14 cellular contexts compared by ENCODE assay signal in the genomic region with DNA sequence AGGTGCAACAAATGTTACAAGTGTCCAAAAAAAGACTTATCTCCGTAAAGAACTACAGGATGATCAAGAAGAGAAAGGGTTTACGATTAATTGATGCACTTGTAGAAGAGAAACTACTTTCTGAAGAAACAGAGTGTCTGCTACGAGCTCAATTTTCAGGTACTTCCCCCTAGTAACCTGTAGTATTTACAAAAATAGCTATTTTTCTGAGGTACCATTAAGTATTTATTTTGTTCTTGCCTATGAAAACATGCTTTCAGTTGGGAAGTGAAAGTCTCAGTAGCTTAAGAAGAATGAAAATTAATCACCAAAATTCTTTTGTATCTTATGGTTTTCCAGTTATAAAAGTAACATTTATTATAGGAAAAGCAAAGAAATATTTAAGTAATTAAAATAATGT.
DNase-seq lines count a peak whose midpoint lies in the region; ATAC-seq lines count a peak whose summit lies in the region.
"Had no signal": no experiment of that assay in that cellular context is flagged by ENCODE, and none has a peak within 500 bp of the region (broad histone marks: within the 10 kb centered on the region; RNA-seq: fewer than 3 reads in every experiment).

No MANE protein-coding gene starts in this region.

- H3K27me3 Mint-ChIP-seq in activated naive CD8-positive, alpha-beta T cell treated with anti-CD3 and anti-CD28 coated beads, Interleukin-2, amount 50 U/mL, for 24 hours = no peaks in the 10 kb centered on the region
- H3K27me3 Mint-ChIP-seq: activated CD4-positive, alpha-beta memory T cell treated with anti-CD3 and anti-CD28 coated beads for 36 hours; naive B cell; progenitor cell of endocrine pancreas; stimulated activated naive CD8-positive, alpha-beta T cell treated with anti-CD3 and anti-CD28 coated beads, Interleukin-15, Interleukin-2, amounts not matched to agents 100 ng/mL and 50 ng/mL, for 24 hours had no signal

- H3K27ac Mint-ChIP-seq in activated naive CD8-positive, alpha-beta T cell treated with anti-CD3 and anti-CD28 coated beads, Interleukin-2, amount 50 U/mL, for 24 hours = peak overlapping the region; percentile 87
- H3K27ac Mint-ChIP-seq: activated CD4-positive, alpha-beta memory T cell treated with anti-CD3 and anti-CD28 coated beads for 36 hours; naive B cell; progenitor cell of endocrine pancreas had no signal

- peaks cover 7% of the 10 kb centered on the region for H3K36me3 Mint-ChIP-seq in activated naive CD8-positive, alpha-beta T cell treated with anti-CD3 and anti-CD28 coated beads, Interleukin-2, amount 50 U/mL, for 24 hours (ENCODE audit: low read depth)
- H3K36me3 Mint-ChIP-seq: activated CD4-positive, alpha-beta memory T cell treated with anti-CD3 and anti-CD28 coated beads for 36 hours had no signal

- H3K4me3 Mint-ChIP-seq in activated naive CD8-positive, alpha-beta T cell treated with anti-CD3 and anti-CD28 coated beads, Interleukin-2, amount 50 U/mL, for 24 hours = no peak overlapping the region
- H3K4me3 Mint-ChIP-seq: activated CD4-positive, alpha-beta memory T cell treated with anti-CD3 and anti-CD28 coated beads for 36 hours; naive B cell had no signal

- peaks cover 50% of the 10 kb centered on the region for H3K4me1 Mint-ChIP-seq in activated naive CD8-positive, alpha-beta T cell treated with anti-CD3 and anti-CD28 coated beads, Interleukin-2, amount 50 U/mL, for 24 hours

- DNase-seq in activated naive CD8-positive, alpha-beta T cell treated with anti-CD3 and anti-CD28 coated beads, Interleukin-2, amount 50 U/mL, for 24 hours = no peak
- no peak for DNase-seq in stimulated activated CD4-positive, alpha-beta T cell treated with anti-CD3 and anti-CD28 coated beads, Interleukin-15, amount 100 ng/mL, for 24 hours
- no peak for DNase-seq in ACHN
- DNase-seq: activated CD4-positive, alpha-beta memory T cell treated with anti-CD3 and anti-CD28 coated beads for 36 hours; amniotic stem cell; foreskin melanocyte; naive B cell; NCI-H510A had no signal

- ATAC-seq in GM18858 (IDR thresholded peaks at IDR 0.05; ENCODE audit: unreplicated experiment) = peak; percentile 38
- peak; percentile 53 for ATAC-seq in GM21526 (IDR thresholded peaks at IDR 0.05; ENCODE audit: low FRiP score, unreplicated experiment)
- ATAC-seq in HG03103 (IDR thresholded peaks at IDR 0.05; ENCODE audit: low read depth, unreplicated experiment) = peak; percentile 38
- ATAC-seq in activated naive CD8-positive, alpha-beta T cell treated with anti-CD3 and anti-CD28 coated beads, Interleukin-2, amount 50 U/mL, for 24 hours = no peak
- no peak for ATAC-seq in GM19455 (IDR thresholded peaks at IDR 0.05; ENCODE audit: unreplicated experiment)

- in situ Hi-C loops in ACHN (cut with HindIII; ENCODE audit: low pct_ligation_motif_present, low pct_unique_long_range_greater_than_20kb, low sequenced_read_pairs) = no loop called here

- H3K9me3 Mint-ChIP-seq in activated naive CD8-positive, alpha-beta T cell treated with anti-CD3 and anti-CD28 coated beads, Interleukin-2, amount 50 U/mL, for 24 hours = no peaks in the 10 kb centered on the region
- H3K9me3 Mint-ChIP-seq: activated CD4-positive, alpha-beta memory T cell treated with anti-CD3 and anti-CD28 coated beads for 36 hours; naive B cell; stimulated activated naive CD8-positive, alpha-beta T cell treated with anti-CD3 and anti-CD28 coated beads, Interleukin-15, Interleukin-2, amounts not matched to agents 100 ng/mL and 50 ng/mL, for 24 hours had no signal

Comparison
In these comparisons a context has a peak if more than half of its experiments do, and no peak if none do; other contexts are left out.
1. ATAC-seq: peak in GM18858 (single experiment), GM21526 (single experiment) and HG03103 (single experiment); none in activated naive CD8-positive, alpha-beta T cell treated with anti-CD3 and anti-CD28 coated beads, Interleukin-2, amount 50 U/mL, for 24 hours (single experiment) and GM19455 (single experiment).